In genomic region chr6:137102851-137103492, GRCh38 we compare ENCODE assay signal across 9 cellular contexts.
DNase-seq lines count a peak whose midpoint lies in the region; ATAC-seq and TF ChIP-seq lines count a peak whose summit lies in the region.
"Had no signal": no experiment of that assay in that cellular context is flagged by ENCODE, and none has a peak within 500 bp of the region (broad histone marks: within the 10 kb centered on the region; RNA-seq: fewer than 3 reads in every experiment).

No MANE protein-coding gene starts in this region.

- no peaks in the 10 kb centered on the region for H3K9me3 Mint-ChIP-seq in stimulated activated effector memory CD8-positive, alpha-beta T cell treated with anti-CD3 and anti-CD28 coated beads, Interleukin-12 subunit alpha, Interleukin-12 subunit beta, amount 100 ng/mL, for 72 hours

- peaks cover 17% of the 10 kb centered on the region for H3K36me3 Mint-ChIP-seq in stimulated activated effector memory CD8-positive, alpha-beta T cell treated with anti-CD3 and anti-CD28 coated beads, Interleukin-12 subunit alpha, Interleukin-12 subunit beta, amount 100 ng/mL, for 72 hours

- DNase-seq in activated gamma-delta T cell treated with Interleukin-2 at 50 U/mL for 16 hours (peak; percentile 6), activated gamma-delta T cell (lab: John Stamatoyannopoulos, UW) (no peak), MM.1S (peak; percentile 93), GM03348 (ENCODE audit: low spot score) (no peak), hepatic stellate cell (ENCODE audit: low spot score) (no peak), NCI-H1436 treated with DMSO at 0.1 percent for 48 hours (lab: John Stamatoyannopoulos, UW) (no peak)
- peak; percentile 14 to 65 for DNase-seq in stimulated activated effector memory CD8-positive, alpha-beta T cell treated with anti-CD3 and anti-CD28 coated beads, Interleukin-12 subunit alpha, Interleukin-12 subunit beta, amount 100 ng/mL, for 72 hours (ENCODE audit: low spot score in 2 of 2)
- DNase-seq: BE2C had no signal

- H2AFZ ChIP-seq in MM.1S (ENCODE audit: low read length), result no peak overlapping the region

- H3K4me3 ChIP-seq in MM.1S (ENCODE audit: low read length), result no peak overlapping the region

- H3K27ac ChIP-seq in MM.1S (ENCODE audit: low read length), result peak overlapping the region; percentile 82

- no peaks in the 10 kb centered on the region for H3K9me2 ChIP-seq in MM.1S (replicated peaks; ENCODE audit: insufficient read depth, low read length)

- H3K27me3 ChIP-seq in MM.1S (replicated peaks; ENCODE audit: insufficient read depth, low read length), result no peaks in the 10 kb centered on the region
- H3K27me3 ChIP-seq: BE2C had no signal

- H3K36me3 ChIP-seq in MM.1S (replicated peaks; ENCODE audit: insufficient read depth, low read length), result no peaks in the 10 kb centered on the region
- H3K36me3 ChIP-seq: BE2C had no signal

- H3K4me1 Mint-ChIP-seq in stimulated activated effector memory CD8-positive, alpha-beta T cell treated with anti-CD3 and anti-CD28 coated beads, Interleukin-12 subunit alpha, Interleukin-12 subunit beta, amount 100 ng/mL, for 72 hours, result peaks cover 51% of the 10 kb centered on the region

- no peak for TF ChIP-seq CTCF in MM.1S (IDR thresholded peaks at IDR 0.05; ENCODE audit: low read length)

- H4K20me1 ChIP-seq in MM.1S (ENCODE audit: insufficient read depth, low read length), result no peaks in the 10 kb centered on the region

- peak overlapping the region; percentile 46 for H3K4me2 ChIP-seq in MM.1S (ENCODE audit: low read depth, low read length)

- peak; percentile 85 for ATAC-seq in HG02623 (IDR thresholded peaks at IDR 0.05; ENCODE audit: unreplicated experiment)
- ATAC-seq in stimulated activated effector memory CD8-positive, alpha-beta T cell treated with anti-CD3 and anti-CD28 coated beads, Interleukin-12 subunit alpha, Interleukin-12 subunit beta, amount 100 ng/mL, for 72 hours, result peak; percentile 97

- H3K4me1 ChIP-seq in MM.1S (ENCODE audit: low read length), result peaks cover 34% of the 10 kb centered on the region
- H3K4me1 ChIP-seq: BE2C had no signal

- H3K79me2 ChIP-seq in MM.1S (ENCODE audit: low read length), result no peaks in the 10 kb centered on the region

- H3K9ac ChIP-seq in MM.1S (ENCODE audit: low read length), result peak overlapping the region; percentile 9; the same call in 1 of the 2 replicates

- peaks cover 24% of the 10 kb centered on the region for H3F3A ChIP-seq in MM.1S (ENCODE audit: insufficient read depth, low read length)

- peak overlapping the region; percentile 86 for H3K27ac Mint-ChIP-seq in stimulated activated effector memory CD8-positive, alpha-beta T cell treated with anti-CD3 and anti-CD28 coated beads, Interleukin-12 subunit alpha, Interleukin-12 subunit beta, amount 100 ng/mL, for 72 hours

- no peaks in the 10 kb centered on the region for H3K9me3 ChIP-seq in MM.1S (replicated peaks; ENCODE audit: insufficient read depth, low read length)
- H3K9me3 ChIP-seq: BE2C had no signal

- peak overlapping the region; percentile 37 for H3K4me3 Mint-ChIP-seq in stimulated activated effector memory CD8-positive, alpha-beta T cell treated with anti-CD3 and anti-CD28 coated beads, Interleukin-12 subunit alpha, Interleukin-12 subunit beta, amount 100 ng/mL, for 72 hours

Comparison
In these comparisons a context has a peak if more than half of its experiments do, and no peak if none do; other contexts are left out.
1. DNase-seq: peak in activated gamma-delta T cell treated with Interleukin-2 at 50 U/mL for 16 hours (single experiment), MM.1S (single experiment) and stimulated activated effector memory CD8-positive, alpha-beta T cell treated with anti-CD3 and anti-CD28 coated beads, Interleukin-12 subunit alpha, Interleukin-12 subunit beta, amount 100 ng/mL, for 72 hours (2 of 2); none in activated gamma-delta T cell (single experiment), GM03348 (single experiment), hepatic stellate cell (single experiment) and NCI-H1436 treated with DMSO at 0.1 percent for 48 hours (single experiment).